Comparison of ENCODE assay signal across 18 cellular contexts in the genomic region with DNA sequence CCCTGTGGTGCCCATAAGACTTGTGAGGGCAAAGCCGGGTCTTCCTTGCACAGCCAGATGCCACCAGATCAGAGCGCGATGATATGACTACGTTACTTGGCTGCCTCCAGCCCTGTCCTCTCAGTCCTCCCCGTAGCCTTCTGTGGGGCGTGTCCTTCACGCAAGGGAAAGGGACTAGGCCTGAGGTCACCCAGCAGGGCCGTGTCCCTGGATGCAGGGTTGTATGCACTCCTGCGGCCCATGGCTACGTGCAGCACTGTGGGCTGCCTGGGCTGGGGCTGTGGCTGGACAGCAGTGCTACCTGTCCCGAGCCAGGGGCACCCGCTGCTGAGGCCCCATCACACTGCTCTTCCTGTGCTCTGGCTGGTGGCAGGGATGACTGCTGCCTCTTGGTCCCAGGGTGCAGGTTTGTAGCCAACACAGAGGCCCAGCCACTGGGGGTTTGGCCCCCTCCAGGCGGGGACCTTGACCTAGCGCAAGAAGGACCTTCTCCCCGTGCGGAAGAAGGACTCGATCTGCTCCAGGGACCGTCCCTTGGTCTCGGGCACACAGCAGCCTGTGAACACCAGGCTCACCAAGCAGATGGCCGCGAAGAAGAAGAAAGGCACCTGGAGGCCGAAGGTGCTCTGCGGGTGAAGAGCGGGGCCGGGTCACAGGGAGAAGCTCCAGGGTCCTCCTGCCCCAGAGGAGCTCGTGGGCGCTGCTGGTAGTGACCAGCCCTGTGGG. TPM values are rescaled to one million over a fixed set of nuclear protein-coding genes. Genes with fewer than 3 reads are reported as not detected.
DNase-seq lines count a peak whose midpoint lies in the region; ATAC-seq and TF ChIP-seq lines count a peak whose summit lies in the region.
"Had no signal": no experiment of that assay in that cellular context is flagged by ENCODE, and none has a peak within 500 bp of the region (broad histone marks: within the 10 kb centered on the region; RNA-seq: fewer than 3 reads in every experiment).

No MANE protein-coding gene starts in this region.

- in situ Hi-C loops in HAP-1 (cut with MboI; ENCODE audit: low sequenced_read_pairs): no loop called here

- no peaks in the 10 kb centered on the region for H3K4me1 ChIP-seq in Caco-2
- peaks cover 10% of the 10 kb centered on the region for H3K4me1 ChIP-seq in NT2/D1 (ENCODE audit: insufficient read depth, insufficient read length)
- H3K4me1 ChIP-seq in HAP-1: no peaks in the 10 kb centered on the region

- H3K4me3 ChIP-seq in Caco-2 (ENCODE audit: low read depth, low read length) (no peak overlapping the region), NT2/D1 (ENCODE audit: insufficient read length, low read depth) (no peak overlapping the region), HAP-1 (no peak overlapping the region)
- H3K4me3 ChIP-seq: MG63, Peyer's patch had no signal

- no peaks in the 10 kb centered on the region for H3K9me3 Mint-ChIP-seq in Caco-2 (ENCODE audit: unreplicated experiment)
- no peaks in the 10 kb centered on the region for H3K9me3 Mint-ChIP-seq in stimulated activated effector memory CD8-positive, alpha-beta T cell treated with anti-CD3 and anti-CD28 coated beads, Interleukin-12 subunit alpha, Interleukin-12 subunit beta, amount 100 ng/mL, for 72 hours
- H3K9me3 Mint-ChIP-seq: CD8-positive, alpha-beta memory T cell had no signal

- no TSS peak for BruUV-seq in Caco-2 (replicated peaks; lab: Mats Ljungman, UMichigan)

- peak overlapping the region; percentile 71 for H3K27ac Mint-ChIP-seq in Caco-2 (ENCODE audit: unreplicated experiment)
- H3K27ac Mint-ChIP-seq in stimulated activated effector memory CD8-positive, alpha-beta T cell treated with anti-CD3 and anti-CD28 coated beads, Interleukin-12 subunit alpha, Interleukin-12 subunit beta, amount 100 ng/mL, for 72 hours: peak overlapping the region; percentile 32
- H3K27ac Mint-ChIP-seq: CD8-positive, alpha-beta memory T cell had no signal

- no peaks in the 10 kb centered on the region for H3K4me1 Mint-ChIP-seq in Caco-2 (ENCODE audit: low read depth, unreplicated experiment)
- no peaks in the 10 kb centered on the region for H3K4me1 Mint-ChIP-seq in stimulated activated effector memory CD8-positive, alpha-beta T cell treated with anti-CD3 and anti-CD28 coated beads, Interleukin-12 subunit alpha, Interleukin-12 subunit beta, amount 100 ng/mL, for 72 hours

- H3K9me3 ChIP-seq in Caco-2: no peaks in the 10 kb centered on the region
- no peaks in the 10 kb centered on the region for H3K9me3 ChIP-seq in NT2/D1 (ENCODE audit: insufficient read depth, low read length)
- H3K9me3 ChIP-seq in HAP-1: no peaks in the 10 kb centered on the region
- H3K9me3 ChIP-seq: MG63, Peyer's patch had no signal

- no peaks in the 10 kb centered on the region for H3K27me3 Mint-ChIP-seq in Caco-2 (ENCODE audit: insufficient read depth, unreplicated experiment)
- H3K27me3 Mint-ChIP-seq: CD8-positive, alpha-beta memory T cell had no signal

- ATAC-seq in left lobe of liver: peak; percentile 51
- no peak for ATAC-seq in stimulated activated effector memory CD8-positive, alpha-beta T cell treated with anti-CD3 and anti-CD28 coated beads, Interleukin-12 subunit alpha, Interleukin-12 subunit beta, amount 100 ng/mL, for 72 hours
- ATAC-seq: HCT116 had no signal

- H3K36me3 Mint-ChIP-seq in Caco-2 (ENCODE audit: insufficient read depth, unreplicated experiment): peaks cover 11% of the 10 kb centered on the region
- peaks cover 7% of the 10 kb centered on the region for H3K36me3 Mint-ChIP-seq in stimulated activated effector memory CD8-positive, alpha-beta T cell treated with anti-CD3 and anti-CD28 coated beads, Interleukin-12 subunit alpha, Interleukin-12 subunit beta, amount 100 ng/mL, for 72 hours

- TF ChIP-seq CTCF in Caco-2 (IDR thresholded peaks at IDR 0.05; ENCODE audit: insufficient read depth in 1 of 2, low read depth in 1 of 2, low read length in 1 of 2, severe bottlenecking in 1 of 2, unreplicated experiment in 1 of 2): no peak

- no peak for DNase-seq in Caco-2
- DNase-seq in NT2/D1 (ENCODE audit: low read depth, low spot score): no peak
- DNase-seq in left lobe of liver (ENCODE audit: low spot score): no peak
- no peak for DNase-seq in stimulated activated effector memory CD8-positive, alpha-beta T cell treated with anti-CD3 and anti-CD28 coated beads, Interleukin-12 subunit alpha, Interleukin-12 subunit beta, amount 100 ng/mL, for 72 hours (ENCODE audit: low spot score in 2 of 2)
- DNase-seq in stimulated activated CD4-positive, alpha-beta T cell treated with anti-CD3 and anti-CD28 coated beads, Interleukin-15, amount 100 ng/mL, for 24 hours: no peak
- DNase-seq in HAP-1 (ENCODE audit: low spot score in 2 of 2): no peak
- DNase-seq in stimulated activated CD4-positive, alpha-beta T cell treated with anti-CD3 and anti-CD28 coated beads, Interleukin-4, amount 100 ng/mL, for 24 hours: no peak
- DNase-seq: ACHN; CD8-positive, alpha-beta memory T cell; KG1; MG63; NCI-H1105; NCI-H1694 treated with DMSO at 0.1 percent for 48 hours; NCI-H446 treated with DMSO at 0.1 percent for 48 hours; NCI-H774; Peyer's patch; SHP77 treated with DMSO at 0.1 percent for 48 hours had no signal

- H3K4me3 Mint-ChIP-seq in Caco-2 (ENCODE audit: unreplicated experiment): no peak overlapping the region
- no peak overlapping the region for H3K4me3 Mint-ChIP-seq in stimulated activated effector memory CD8-positive, alpha-beta T cell treated with anti-CD3 and anti-CD28 coated beads, Interleukin-12 subunit alpha, Interleukin-12 subunit beta, amount 100 ng/mL, for 72 hours
- H3K4me3 Mint-ChIP-seq: CD8-positive, alpha-beta memory T cell had no signal

- peak overlapping the region; percentile 21 for H3K9ac ChIP-seq in NT2/D1 (ENCODE audit: insufficient read length, low read depth)

- CTCF ChIA-PET in Caco-2 (lab: Charles Lee): interaction anchor here (0.7 kb wide), 1 partner anchor 11 kb away, joined by 3 read pairs; a partner anchor contains a TSS

- intact Hi-C loops in Caco-2 (cut with micrococcal nuclease; ENCODE audit: unreplicated experiment): no loop called here

- no peaks in the 10 kb centered on the region for H3K36me3 ChIP-seq in Caco-2 (ENCODE audit: control insufficient read depth, insufficient read depth, low read length)
- H3K36me3 ChIP-seq in NT2/D1 (ENCODE audit: insufficient read depth, insufficient read length, low read length): peaks cover 63% of the 10 kb centered on the region
- no peaks in the 10 kb centered on the region for H3K36me3 ChIP-seq in HAP-1 (replicated peaks)
- H3K36me3 ChIP-seq: MG63 had no signal

- POLR2A ChIA-PET in Caco-2 (lab: Charles Lee): interaction anchor here (0.8 to 0.9 kb wide), 2 partner anchors 12 to 124 kb away, joined by 5 to 6 read pairs; a partner anchor contains a TSS

- H3K27me3 ChIP-seq in Caco-2 (replicated peaks; ENCODE audit: control insufficient read depth, insufficient read depth, low read length): no peaks in the 10 kb centered on the region
- H3K27me3 ChIP-seq in NT2/D1 (ENCODE audit: insufficient read depth, insufficient read length): no peaks in the 10 kb centered on the region
- no peaks in the 10 kb centered on the region for H3K27me3 ChIP-seq in HAP-1 (ENCODE audit: low read depth)
- H3K27me3 ChIP-seq: MG63, Peyer's patch had no signal

RNA-seq across cellular contexts. Expression of a gene that starts 7.2 kb away (rescaled TPM):
- 7.1 and 8.4 TPM in 2 replicates for total RNA-seq in Caco-2 (2022)
- 1.3 TPM for total RNA-seq in left lobe of liver

RNA-seq across cellular contexts. Expression of a gene that starts 11.9 kb away (rescaled TPM):
- 26.0 and 27.0 TPM in 2 replicates for total RNA-seq in Caco-2 (2022)
- 30.0 TPM for total RNA-seq in left lobe of liver

RNA-seq across cellular contexts. Expression of a gene that starts 49.5 kb away (rescaled TPM):
- total RNA-seq in Caco-2 (2022) (5.3 and 6.2 TPM in 2 replicates), left lobe of liver (21.4 TPM)

RNA-seq across cellular contexts. Expression of a gene that starts 53.0 kb away (rescaled TPM):
- total RNA-seq in Caco-2 (2022) (not detected in 2 replicates), left lobe of liver (not detected)
- total RNA-seq: CD8-positive, alpha-beta memory T cell; Peyer's patch had no signal

RNA-seq across cellular contexts. Expression of a gene that starts 53.9 kb away (rescaled TPM):
- total RNA-seq in Caco-2 (2022): 43.6 and 44.1 TPM in 2 replicates
- total RNA-seq in left lobe of liver: 12.3 TPM
